Comparison of ENCODE assay signal across 8 cellular contexts in the genomic region with DNA sequence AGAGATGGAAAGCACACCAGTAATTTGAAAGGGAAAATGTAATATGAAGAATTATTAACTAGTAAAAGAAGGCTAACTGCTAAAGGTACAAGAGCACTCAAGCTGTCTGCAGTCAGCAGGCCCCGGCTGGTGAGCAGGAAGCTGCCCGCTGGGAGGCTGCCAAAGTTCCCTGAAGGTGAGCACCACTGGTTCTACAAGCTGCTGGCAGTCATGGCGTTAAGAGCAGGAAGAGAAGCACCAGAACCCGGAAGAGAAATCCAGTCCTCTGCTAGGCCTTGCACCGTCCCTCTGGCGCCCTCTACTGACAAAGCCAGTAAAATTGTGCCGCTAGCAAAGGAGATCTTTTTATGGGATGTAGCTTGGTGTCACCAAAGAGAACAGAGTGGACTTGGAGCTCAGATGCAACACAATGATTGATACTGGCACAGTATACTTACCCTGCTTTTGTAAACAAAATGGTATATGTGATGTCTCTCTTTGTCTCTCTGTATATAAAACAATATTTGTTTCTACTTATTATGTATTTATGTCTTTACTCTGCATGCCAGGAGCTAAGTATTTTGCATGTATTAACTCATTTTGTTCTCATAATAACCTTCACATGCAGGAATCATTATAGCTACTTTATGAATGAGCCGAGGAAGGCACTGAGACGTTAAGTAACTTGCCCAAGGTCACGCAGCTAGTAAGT. TPM values are rescaled to one million over a fixed set of nuclear protein-coding genes. Genes with fewer than 3 reads are reported as not detected.
DNase-seq lines count a peak whose midpoint lies in the region; ATAC-seq and TF ChIP-seq lines count a peak whose summit lies in the region.

No MANE protein-coding gene starts in this region.

- peak overlapping the region; percentile 97 for H3K27ac Mint-ChIP-seq in activated naive CD4-positive, alpha-beta T cell treated with anti-CD3 and anti-CD28 coated beads, Interleukin-2, amount 10 ng/mL, durations not matched to agents 7 days and 5 days
- no peak overlapping the region for H3K27ac Mint-ChIP-seq in glutamatergic neuron (ENCODE audit: unreplicated experiment)

- ATAC-seq in upper lobe of left lung (ENCODE audit: low FRiP score in 2 of 2): peak; percentile 92 to 96

- peak in 1 of 4 donors; percentile 29 for TF ChIP-seq POLR2A in upper lobe of left lung (IDR thresholded peaks at IDR 0.05)

- H3K4me3 Mint-ChIP-seq in activated naive CD4-positive, alpha-beta T cell treated with anti-CD3 and anti-CD28 coated beads, Interleukin-2, amount 10 ng/mL, durations not matched to agents 7 days and 5 days: peak overlapping the region; percentile 98
- no peak overlapping the region for H3K4me3 Mint-ChIP-seq in glutamatergic neuron (ENCODE audit: unreplicated experiment)

- H3K4me1 ChIP-seq in upper lobe of left lung: peaks cover 43 to 54% (median 46%) of the 10 kb centered on the region in 4 donors

- H3K36me3 Mint-ChIP-seq in activated naive CD4-positive, alpha-beta T cell treated with anti-CD3 and anti-CD28 coated beads, Interleukin-2, amount 10 ng/mL, durations not matched to agents 7 days and 5 days: peaks cover 25% of the 10 kb centered on the region
- no peaks in the 10 kb centered on the region for H3K36me3 Mint-ChIP-seq in glutamatergic neuron (ENCODE audit: unreplicated experiment)

- H3K4me1 Mint-ChIP-seq in activated naive CD4-positive, alpha-beta T cell treated with anti-CD3 and anti-CD28 coated beads, Interleukin-2, amount 10 ng/mL, durations not matched to agents 7 days and 5 days: peaks cover 65% of the 10 kb centered on the region
- H3K4me1 Mint-ChIP-seq in glutamatergic neuron (ENCODE audit: low read depth, unreplicated experiment): peaks cover 2% of the 10 kb centered on the region

- H3K27ac ChIP-seq in upper lobe of left lung: peak overlapping the region; percentile 44 to 84 (median 74)

- POLR2A ChIA-PET in HEK293T (lab: Yijun Ruan, JAX): interaction anchor here (1.0 to 1.7 kb wide), 3 partner anchors 50 to 368 kb away, joined by 3 to 21 read pairs (median 3); partner anchors contain the start of genes CASP10, CLK1 and STRADB

- in situ Hi-C loops in SK-MEL-5 (cut with HindIII; ENCODE audit: low pct_unique_long_range_greater_than_20kb, low sequenced_read_pairs): no loop called here

- no peaks in the 10 kb centered on the region for H3K36me3 ChIP-seq in upper lobe of left lung

- DNase-seq in GM04504 (ENCODE audit: low read depth): peak; percentile 88
- DNase-seq in HEK293T (ENCODE audit: extremely low spot score): peak; percentile 87
- peak; percentile 88 for DNase-seq in NCI-H1048 (lab: John Stamatoyannopoulos, UW)
- peak; percentile 97 for DNase-seq in SK-MEL-5 (ENCODE audit: low read depth, low spot score)
- DNase-seq in activated naive CD4-positive, alpha-beta T cell treated with anti-CD3 and anti-CD28 coated beads, Interleukin-2, amount 10 ng/mL, durations not matched to agents 7 days and 5 days: peak; percentile 95
- peak; percentile 86 for DNase-seq in glutamatergic neuron
- peak; percentile 87 for DNase-seq in pons (ENCODE audit: low spot score)
- peak; percentile 87 to 99 for DNase-seq in upper lobe of left lung

- no peaks in the 10 kb centered on the region for H3K27me3 Mint-ChIP-seq in activated naive CD4-positive, alpha-beta T cell treated with anti-CD3 and anti-CD28 coated beads, Interleukin-2, amount 10 ng/mL, durations not matched to agents 7 days and 5 days
- H3K27me3 Mint-ChIP-seq in glutamatergic neuron (ENCODE audit: unreplicated experiment): no peaks in the 10 kb centered on the region

- CTCF ChIA-PET in HEK293T (lab: Yijun Ruan, JAX): interaction anchor here (0.5 to 2.1 kb wide), 18 partner anchors 9 to 410 kb away, joined by 3 to 30 read pairs (median 4); partner anchors contain the start of gene CASP10
- CTCF ChIA-PET in activated naive CD4-positive, alpha-beta T cell treated with anti-CD3 and anti-CD28 coated beads, Interleukin-2, amount 10 ng/mL, durations not matched to agents 7 days and 5 days (lab: Charles Lee): interaction anchor here (0.5 to 4.4 kb wide), 47 partner anchors 9 to 628 kb away, joined by 3 to 202 read pairs (median 5); partner anchors contain the start of genes CASP10, CASP8, CFLAR and CLK1

- peak overlapping the region in 1 of 4 donors; percentile 16 for H3K4me3 ChIP-seq in upper lobe of left lung

- H3K9me3 Mint-ChIP-seq in activated naive CD4-positive, alpha-beta T cell treated with anti-CD3 and anti-CD28 coated beads, Interleukin-2, amount 10 ng/mL, durations not matched to agents 7 days and 5 days: no peaks in the 10 kb centered on the region
- no peaks in the 10 kb centered on the region for H3K9me3 Mint-ChIP-seq in glutamatergic neuron (ENCODE audit: unreplicated experiment)

- 11 to 14% methylated on average over 10 of the region's 10 CpGs for WGBS in upper lobe of left lung, 2 donors

- no peaks in the 10 kb centered on the region for H3K27me3 ChIP-seq in upper lobe of left lung

- TF ChIP-seq EP300 in upper lobe of left lung (IDR thresholded peaks at IDR 0.05): peak in 1 of 4 donors; percentile 34

- TF ChIP-seq CTCF in glutamatergic neuron (IDR thresholded peaks at IDR 0.05; ENCODE audit: partially characterized antibody, unreplicated experiment) (peak; percentile 85), upper lobe of left lung (IDR thresholded peaks at IDR 0.05) (peak; percentile 77 to 92 (median 86))

- no peaks in the 10 kb centered on the region for H3K9me3 ChIP-seq in upper lobe of left lung

TF ChIP-seq in HEK293T, 16 proteins besides CTCF, POLR2A, EP300 and RAD21:
- no peak for TF ChIP-seq NFRKB (IDR thresholded peaks at IDR 0.05)
- peak; percentile 2; the same call in 1 of the 2 replicates for TF ChIP-seq L3MBTL2 (conservative IDR thresholded peaks at IDR 0.05)
- TF ChIP-seq LEF1 (IDR thresholded peaks at IDR 0.05; ENCODE audit: borderline replicate concordance): no peak
- peak; percentile 84 for TF ChIP-seq ELF4 (IDR thresholded peaks at IDR 0.05)

RNA-seq across cellular contexts. Expression of gene CASP8, which starts 28.1 kb away (rescaled TPM):
- 25.3 and 29.6 TPM in 2 replicates for total RNA-seq in SK-MEL-5 (2014; rRNA removed; shearing (Covaris generic))
- 24.4 and 27.7 TPM in 2 replicates for polyA plus RNA-seq in SK-MEL-5 (2015; cell fraction: cytosol; rRNA removed)
- polyA plus RNA-seq in SK-MEL-5 (2015; cell fraction: nucleus; rRNA removed): 70.3 and 70.8 TPM in 2 replicates
- total RNA-seq in glutamatergic neuron (ENCODE audit: unreplicated experiment): not detected
- 10 to 100 TPM; 23.7 to 81.7 (median 40.6) TPM for total RNA-seq in upper lobe of left lung

RNA-seq across cellular contexts. Expression of gene CASP10, which starts 49.3 kb away (rescaled TPM):
- 4.1 and 4.6 TPM in 2 replicates for total RNA-seq in SK-MEL-5 (2014; rRNA removed; shearing (Covaris generic))
- polyA plus RNA-seq in SK-MEL-5 (2015; cell fraction: cytosol; rRNA removed): 3.3 and 4.0 TPM in 2 replicates
- 8.2 and 10.8 TPM in 2 replicates for polyA plus RNA-seq in SK-MEL-5 (2015; cell fraction: nucleus; rRNA removed)
- total RNA-seq in glutamatergic neuron (ENCODE audit: unreplicated experiment): not detected
- 10 to 100 TPM; 21.1 to 67.1 (median 29.9) TPM for total RNA-seq in upper lobe of left lung

Comparison
In these comparisons a context has a peak if more than half of its experiments do, and no peak if none do; other contexts are left out.
1. RNA of gene CASP8, which starts 28.1 kb away (total RNA-seq): 23.7 to 81.7 TPM in upper lobe of left lung and 25.3 to 29.6 TPM in SK-MEL-5; not detected in glutamatergic neuron (single experiment); every median in the first group is over 10 times any median in the second.
2. Peak in every context shown above with its lines, with median percentiles within 50 percentile points of each other: DNase-seq.